8 cellular contexts compared by ENCODE assay signal in genomic region chr10:5446390-5446926, GRCh38. TPM values are rescaled to one million over a fixed set of nuclear protein-coding genes. Genes with fewer than 3 reads are reported as not detected.
DNase-seq lines count a peak whose midpoint lies in the region; ATAC-seq and TF ChIP-seq lines count a peak whose summit lies in the region.

No MANE protein-coding gene starts in this region.

- ATAC-seq in HG02798 (IDR thresholded peaks at IDR 0.05; ENCODE audit: poor library complexity, unreplicated experiment): peak; percentile 32
- no peak for ATAC-seq in GM21515 (IDR thresholded peaks at IDR 0.05; ENCODE audit: unreplicated experiment)

- H3K27me3 ChIP-seq in mucosa of rectum (ENCODE audit: control insufficient read depth in 2 of 2, insufficient read depth in 2 of 2, low read length in 2 of 2): no peaks in the 10 kb centered on the region

- no peaks in the 10 kb centered on the region for H3K36me3 ChIP-seq in mucosa of rectum (ENCODE audit: control insufficient read depth in 2 of 2, insufficient read depth in 2 of 2, low read length in 2 of 2)

- H3K9me3 ChIP-seq in mucosa of rectum (ENCODE audit: control insufficient read depth in 2 of 2, low read length in 2 of 2): no peaks in the 10 kb centered on the region

- peak overlapping the region; percentile 89 to 98 for H3K9ac ChIP-seq in mucosa of rectum (ENCODE audit: low read depth in 1 of 2, low read length in 2 of 2)

- peaks cover 12 to 43% of the 10 kb centered on the region in 2 donors for H3K4me1 ChIP-seq in mucosa of rectum (ENCODE audit: control insufficient read depth in 2 of 2, insufficient read depth in 2 of 2, low read length in 2 of 2)

- peak overlapping the region; percentile 94 to 98 for H3K27ac ChIP-seq in mucosa of rectum (ENCODE audit: low read depth in 2 of 2, low read length in 2 of 2)

- peak; percentile 60 for DNase-seq in DMS79 (lab: John Stamatoyannopoulos, UW)
- peak; percentile 34 for DNase-seq in NCI-H526 treated with DMSO at 0.1 percent for 48 hours (lab: John Stamatoyannopoulos, UW)
- peak; percentile 79 for DNase-seq in activated T-cell treated with anti-CD3 and anti-CD28 coated beads for 4 hours
- DNase-seq in epithelial cell of proximal tubule (ENCODE audit: low read depth): no peak
- DNase-seq in stimulated activated CD8-positive, alpha-beta memory T cell treated with anti-CD3 and anti-CD28 coated beads, Interleukin-2, amount 100 ng/mL, for 48 hours (ENCODE audit: low read depth in 2 of 2): peak; percentile 66 to 71

- TF ChIP-seq CTCF in epithelial cell of proximal tubule (conservative IDR thresholded peaks at IDR 0.05; ENCODE audit: low read depth, low read length): no peak

- H3K4me3 ChIP-seq in epithelial cell of proximal tubule (ENCODE audit: low read depth, low read length) (peak overlapping the region; percentile 69), mucosa of rectum (ENCODE audit: low read length in 2 of 2) (peak overlapping the region; percentile 92 to 95)

RNA-seq across cellular contexts. Expression of gene NET1, which starts 34.1 kb away (rescaled TPM):
- 82.3 and 122 TPM in 2 replicates for total RNA-seq in epithelial cell of proximal tubule

RNA-seq across cellular contexts. Expression of gene TUBAL3, which starts 41.8 kb away (rescaled TPM):
- total RNA-seq in epithelial cell of proximal tubule: not detected in 2 replicates

RNA-seq across cellular contexts. Expression of gene CALML5, which starts 52.9 kb away (rescaled TPM):
- 0.65 TPM in 1 of 2 replicates, not detected in the other for total RNA-seq in epithelial cell of proximal tubule
